Comparison of ENCODE assay signal across 8 cellular contexts in genomic region chr16:49492090-49492801, GRCh38.
DNase-seq lines count a peak whose midpoint lies in the region; ATAC-seq, FAIRE-seq and TF ChIP-seq lines count a peak whose summit lies in the region.

No MANE protein-coding gene starts in this region.

- no peak for FAIRE-seq in small intestine (lab: Jason Lieb, UNC)

- no peak for ATAC-seq in HG03439 (IDR thresholded peaks at IDR 0.05; ENCODE audit: unreplicated experiment)

- H3K4me3 ChIP-seq in foreskin fibroblast (ENCODE audit: low read depth in 1 of 2, low read length in 2 of 2) (no peak overlapping the region), small intestine (ENCODE audit: low read depth in 1 of 2, low read length in 2 of 2) (no peak overlapping the region)

- DNase-seq in stimulated activated naive CD4-positive, alpha-beta T cell (lab: John Stamatoyannopoulos, UW) = peak in 4 of 6 experiments; percentile 19 to 44 (median 22)
- no peak for DNase-seq in stimulated activated naive CD4-positive, alpha-beta T cell treated with Interleukin-2 at 50 U/mL for 16 hours (lab: John Stamatoyannopoulos, UW)
- DNase-seq in KBM-7 = peak; percentile 27
- peak; percentile 80 for DNase-seq in activated CD8-positive, alpha-beta memory T cell treated with anti-CD3 and anti-CD28 coated beads for 24 hours
- DNase-seq in foreskin fibroblast = peak in 1 of 2 donors; percentile 11
- DNase-seq in osteocyte (ENCODE audit: extremely low spot score, unreplicated experiment) = no peak
- no peak for DNase-seq in small intestine

- peaks cover 12% of the 10 kb centered on the region for H3K4me1 Mint-ChIP-seq in osteocyte (ENCODE audit: unreplicated experiment)

- no peaks in the 10 kb centered on the region for H3K36me3 ChIP-seq in small intestine (ENCODE audit: control insufficient read depth in 2 of 2, insufficient read depth in 2 of 2, low read length in 2 of 2)

- no peaks in the 10 kb centered on the region for H3K27me3 ChIP-seq in small intestine (ENCODE audit: control insufficient read depth in 2 of 2, insufficient read depth in 2 of 2, low read length in 2 of 2)

- no peaks in the 10 kb centered on the region for H3K4me1 ChIP-seq in small intestine (ENCODE audit: control insufficient read depth in 2 of 2, insufficient read depth in 1 of 2, low read depth in 1 of 2, low read length in 1 of 2)

- TF ChIP-seq CTCF in foreskin fibroblast (IDR thresholded peaks at IDR 0.05; ENCODE audit: low read depth, low read length) = peak; percentile 62
- peak; percentile 98 for TF ChIP-seq CTCF in osteocyte (IDR thresholded peaks at IDR 0.05)

- in situ Hi-C loops in KBM-7 (cut with MboI; ENCODE audit: low pct_unique_long_range_greater_than_20kb, low sequenced_read_pairs) = no loop called here

- H3K27ac ChIP-seq in small intestine (ENCODE audit: low read depth in 1 of 2, low read length in 1 of 2) = no peak overlapping the region

- H3K4me3 Mint-ChIP-seq in osteocyte (ENCODE audit: unreplicated experiment) = peak overlapping the region; percentile 62

- H3K27me3 Mint-ChIP-seq in osteocyte (ENCODE audit: unreplicated experiment) = peaks cover 11% of the 10 kb centered on the region

- no peak overlapping the region for H3K27ac Mint-ChIP-seq in osteocyte (ENCODE audit: unreplicated experiment)

- 30 to 42% (median 33%) methylated on average over 43 to 51 of the region's 51 CpGs for WGBS in small intestine, 3 donors

- no peaks in the 10 kb centered on the region for H3K9me3 Mint-ChIP-seq in osteocyte (ENCODE audit: unreplicated experiment)

- peaks cover 4% of the 10 kb centered on the region for H3K36me3 Mint-ChIP-seq in osteocyte (ENCODE audit: unreplicated experiment)

- no peaks in the 10 kb centered on the region for H3K9me3 ChIP-seq in small intestine (ENCODE audit: control insufficient read depth, low read depth)

Comparison
In these comparisons a context has a peak if more than half of its experiments do, and no peak if none do; other contexts are left out.
1. DNase-seq: peak in stimulated activated naive CD4-positive, alpha-beta T cell (4 of 6), KBM-7 (single experiment) and activated CD8-positive, alpha-beta memory T cell treated with anti-CD3 and anti-CD28 coated beads for 24 hours (single experiment); none in stimulated activated naive CD4-positive, alpha-beta T cell treated with Interleukin-2 at 50 U/mL for 16 hours (single experiment), osteocyte (single experiment) and small intestine (single experiment).